Comparison of ENCODE assay signal across 1 cellular context in genomic region chr1:41424581-41425118, GRCh38.
TF ChIP-seq lines count a peak whose summit lies in the region.

No MANE protein-coding gene starts in this region.

TF ChIP-seq in HepG2, 621 proteins besides CTCF, POLR2A, EP300 and RAD21:
- TF ChIP-seq MNT (IDR thresholded peaks at IDR 0.05) (peak; percentile 9; the same call in 1 of the 2 replicates), HMGXB4 (CRISPR knock-in tag; IDR thresholded peaks at IDR 0.05; ENCODE audit: borderline replicate concordance in 1 of 2, low read depth in 1 of 2) (no peak), SIX4 (CRISPR knock-in tag; IDR thresholded peaks at IDR 0.05) (no peak), ATF7 (IDR thresholded peaks at IDR 0.05) (0 out of 2 replicates have a peak, but pooled peaks have one; percentile 9), ATF7 (CRISPR knock-in tag; IDR thresholded peaks at IDR 0.05) (no peak), ZNF646 (CRISPR knock-in tag; IDR thresholded peaks at IDR 0.05) (peak; percentile 62)
